In genomic region chr6:165663736-165664552, GRCh38 we compare ENCODE assay signal across 8 cellular contexts. TPM values are rescaled to one million over a fixed set of nuclear protein-coding genes. Genes with fewer than 3 reads are reported as not detected.
A peak's percentile ranks its signal among the peaks of the same experiment; 100 is the strongest.
DNase-seq lines count a peak whose midpoint lies in the region; ATAC-seq and TF ChIP-seq lines count a peak whose summit lies in the region.

No MANE protein-coding gene starts in this region.

- no peak overlapping the region; the same call in 1 of the 2 replicates for H3K27ac ChIP-seq in ACC112 (ENCODE audit: low read depth, low read length)
- H3K27ac ChIP-seq in esophagus muscularis mucosa (replicated peaks in 1 of 4), result peak overlapping the region in 2 of 4 donors; percentile 67

- H3K4me1 Mint-ChIP-seq in nephron (peaks cover 24% of the 10 kb centered on the region), CD14-positive monocyte (no peaks in the 10 kb centered on the region)
- peaks cover 7% of the 10 kb centered on the region for H3K4me1 Mint-ChIP-seq in activated T-cell treated with anti-CD3 and anti-CD28 coated beads, Interleukin-2, amount 50 U/mL, for 4 hours (ENCODE audit: low read depth)

- no peaks in the 10 kb centered on the region for H3K9me3 ChIP-seq in esophagus muscularis mucosa

- TF ChIP-seq CTCF in esophagus muscularis mucosa (IDR thresholded peaks at IDR 0.05) (no peak), nephron (IDR thresholded peaks at IDR 0.05; ENCODE audit: unreplicated experiment in 3 of 3) (no peak), CD14-positive monocyte (IDR thresholded peaks at IDR 0.05) (no peak)

- no peak for ATAC-seq in HG03159 (IDR thresholded peaks at IDR 0.05; ENCODE audit: unreplicated experiment)
- ATAC-seq in activated T-cell treated with anti-CD3 and anti-CD28 coated beads, Interleukin-2, amount 50 U/mL, for 4 hours, result no peak

- in situ Hi-C loops in KBM-7 (cut with MboI; ENCODE audit: low pct_unique_long_range_greater_than_20kb, low sequenced_read_pairs), result no loop called here

- H3K27me3 Mint-ChIP-seq in nephron (ENCODE audit: low read depth) (peaks cover 65% of the 10 kb centered on the region), CD14-positive monocyte (ENCODE audit: low read depth in 3 of 3) (peaks cover 53 to 70% (median 67%) of the 10 kb centered on the region in 3 donors)
- H3K27me3 Mint-ChIP-seq in activated T-cell treated with anti-CD3 and anti-CD28 coated beads, Interleukin-2, amount 50 U/mL, for 4 hours (ENCODE audit: low read depth), result peaks cover 39% of the 10 kb centered on the region

- H2AFZ ChIP-seq in ACC112 (ENCODE audit: low read length, unreplicated experiment), result peak overlapping the region; percentile 0

- H3K9me3 Mint-ChIP-seq in nephron, result no peaks in the 10 kb centered on the region
- peaks cover 0 to 4% (median 3%) of the 10 kb centered on the region in 7 donors for H3K9me3 Mint-ChIP-seq in CD14-positive monocyte
- no peaks in the 10 kb centered on the region for H3K9me3 Mint-ChIP-seq in activated T-cell treated with anti-CD3 and anti-CD28 coated beads, Interleukin-2, amount 50 U/mL, for 4 hours

- no peak for TF ChIP-seq EP300 in esophagus muscularis mucosa (IDR thresholded peaks at IDR 0.05)

- H3K4me3 ChIP-seq in ACC112 (ENCODE audit: low read depth, low read length) (peak overlapping the region; percentile 82), esophagus muscularis mucosa (peak overlapping the region; percentile 62 to 69 (median 67))

- H3K36me3 ChIP-seq in ACC112 (ENCODE audit: insufficient read depth, low read length), result no peaks in the 10 kb centered on the region
- H3K36me3 ChIP-seq in esophagus muscularis mucosa, result no peaks in the 10 kb centered on the region

- DNase-seq in KBM-7 (peak; percentile 3), esophagus muscularis mucosa (ENCODE audit: extremely low spot score) (no peak), CD14-positive monocyte (ENCODE audit: low spot score) (no peak), HT-29 (ENCODE audit: low spot score) (no peak)
- no peak for DNase-seq in activated T-cell treated with anti-CD3 and anti-CD28 coated beads, Interleukin-2, amount 50 U/mL, for 4 hours

- H3K27me3 ChIP-seq in ACC112 (ENCODE audit: insufficient read depth, low read length) (peaks cover 76% of the 10 kb centered on the region), esophagus muscularis mucosa (peaks cover 0 to 94% (median 49%) of the 10 kb centered on the region in 4 donors)

- intact Hi-C loops in esophagus muscularis mucosa (cut with DNase I), result no loop called here
- intact Hi-C loops in CD14-positive monocyte (cut with micrococcal nuclease), result no loop called here

- peaks cover 4% of the 10 kb centered on the region for H3K79me2 ChIP-seq in ACC112 (ENCODE audit: control insufficient read depth, insufficient read depth, low read length, unreplicated experiment)

- whole genome bisulfite sequencing in esophagus muscularis mucosa, result 4% methylated on average over 43 of the region's 48 CpGs

- H3K4me1 ChIP-seq in ACC112 (ENCODE audit: control insufficient read depth, insufficient read depth, low read length, unreplicated experiment), result no peaks in the 10 kb centered on the region
- H3K4me1 ChIP-seq in esophagus muscularis mucosa, result peaks cover 21 to 50% (median 49%) of the 10 kb centered on the region in 4 donors

- no peaks in the 10 kb centered on the region for H3K36me3 Mint-ChIP-seq in nephron (ENCODE audit: low read depth)
- H3K36me3 Mint-ChIP-seq in CD14-positive monocyte, result peaks cover 0 to 2% of the 10 kb centered on the region in 2 donors
- no peaks in the 10 kb centered on the region for H3K36me3 Mint-ChIP-seq in activated T-cell treated with anti-CD3 and anti-CD28 coated beads, Interleukin-2, amount 50 U/mL, for 4 hours (ENCODE audit: insufficient read depth)

- TF ChIP-seq POLR2A in esophagus muscularis mucosa (IDR thresholded peaks at IDR 0.05; ENCODE audit: low read depth), result no peak

- H3K27ac Mint-ChIP-seq in nephron (peak overlapping the region; percentile 25 to 87 (median 77)), CD14-positive monocyte (no peak overlapping the region)

- peak overlapping the region; percentile 82 to 96 (median 85) for H3K4me3 Mint-ChIP-seq in nephron
- peak overlapping the region in 1 of 2 donors; percentile 76 for H3K4me3 Mint-ChIP-seq in CD14-positive monocyte
- H3K4me3 Mint-ChIP-seq in activated T-cell treated with anti-CD3 and anti-CD28 coated beads, Interleukin-2, amount 50 U/mL, for 4 hours, result no peak overlapping the region

RNA-seq across cellular contexts. Expression of gene PDE10A, which starts 0.9 kb away (rescaled TPM):
- total RNA-seq in esophagus muscularis mucosa, result 1 to 10 TPM; 2.9 to 8.8 (median 3.9) TPM
- not detected for polyA plus RNA-seq in CD14-positive monocyte
- total RNA-seq in HT-29 (2014; rRNA removed; shearing (Covaris generic)), result 16.0 and 16.9 TPM in 2 replicates
- total RNA-seq in activated T-cell treated with anti-CD3 and anti-CD28 coated beads, Interleukin-2, amount 50 U/mL, for 4 hours, result under 1 TPM in 2 of 3 donors, not detected in 1; 0.03 to 0.08 TPM

Comparison
In these comparisons a context has a peak if more than half of its experiments do, and no peak if none do; other contexts are left out.
1. H3K27ac Mint-ChIP-seq: peak in nephron (3 of 3); none in CD14-positive monocyte (0 of 7).